14 cellular contexts compared by ENCODE assay signal in genomic region chr11:19800162-19800561, GRCh38.
DNase-seq lines count a peak whose midpoint lies in the region; ATAC-seq and TF ChIP-seq lines count a peak whose summit lies in the region.
"Had no signal": no experiment of that assay in that cellular context is flagged by ENCODE, and none has a peak within 500 bp of the region (broad histone marks: within the 10 kb centered on the region; RNA-seq: fewer than 3 reads in every experiment).

No MANE protein-coding gene starts in this region.

- no peaks in the 10 kb centered on the region for H3K79me2 ChIP-seq in OCI-LY3 (ENCODE audit: low read length)

- no peaks in the 10 kb centered on the region for H3K4me1 Mint-ChIP-seq in activated CD8-positive, alpha-beta T cell treated with anti-CD3 and anti-CD28 coated beads for 36 hours (ENCODE audit: low read depth)
- no peaks in the 10 kb centered on the region for H3K4me1 Mint-ChIP-seq in activated CD8-positive, alpha-beta T cell treated with anti-CD3 and anti-CD28 coated beads, Interleukin-2, amount 10 ng/mL, durations not matched to agents 7 days and 5 days (ENCODE audit: low read depth)
- H3K4me1 Mint-ChIP-seq in endothelial cell (ENCODE audit: unreplicated experiment) (no peaks in the 10 kb centered on the region), progenitor cell of endocrine pancreas (ENCODE audit: low read depth) (peaks cover 50% of the 10 kb centered on the region)

- H3K4me1 ChIP-seq in OCI-LY3 (ENCODE audit: low read length): no peaks in the 10 kb centered on the region

- intact Hi-C loops in activated CD8-positive, alpha-beta T cell treated with anti-CD3 and anti-CD28 coated beads for 36 hours (cut with micrococcal nuclease): loop anchor here (10.0 kb wide), 1 partner anchor 245 kb away; no protein-coding TSS in a partner anchor

- no peak overlapping the region for H3K4me2 ChIP-seq in OCI-LY3 (ENCODE audit: low read length)

- no peak overlapping the region for H2AFZ ChIP-seq in OCI-LY3 (ENCODE audit: low read depth, low read length)

- no peak overlapping the region for H3K27ac Mint-ChIP-seq in activated CD8-positive, alpha-beta T cell treated with anti-CD3 and anti-CD28 coated beads for 36 hours
- no peak overlapping the region for H3K27ac Mint-ChIP-seq in activated CD8-positive, alpha-beta T cell treated with anti-CD3 and anti-CD28 coated beads, Interleukin-2, amount 10 ng/mL, durations not matched to agents 7 days and 5 days
- H3K27ac Mint-ChIP-seq in endothelial cell (ENCODE audit: unreplicated experiment): no peak overlapping the region
- no peak overlapping the region for H3K27ac Mint-ChIP-seq in progenitor cell of endocrine pancreas
- H3K27ac Mint-ChIP-seq: activated naive CD4-positive, alpha-beta T cell treated with anti-CD3 and anti-CD28 coated beads, Interleukin-2, amount 50 U/mL, for 72 hours had no signal

- H3K4me3 Mint-ChIP-seq in activated CD8-positive, alpha-beta T cell treated with anti-CD3 and anti-CD28 coated beads for 36 hours: no peak overlapping the region
- no peak overlapping the region for H3K4me3 Mint-ChIP-seq in activated CD8-positive, alpha-beta T cell treated with anti-CD3 and anti-CD28 coated beads, Interleukin-2, amount 10 ng/mL, durations not matched to agents 7 days and 5 days
- H3K4me3 Mint-ChIP-seq in endothelial cell (ENCODE audit: unreplicated experiment) (no peak overlapping the region), progenitor cell of endocrine pancreas (ENCODE audit: low read depth) (no peak overlapping the region)

- no peaks in the 10 kb centered on the region for H3K9me3 Mint-ChIP-seq in activated CD8-positive, alpha-beta T cell treated with anti-CD3 and anti-CD28 coated beads for 36 hours
- no peaks in the 10 kb centered on the region for H3K9me3 Mint-ChIP-seq in activated CD8-positive, alpha-beta T cell treated with anti-CD3 and anti-CD28 coated beads, Interleukin-2, amount 10 ng/mL, durations not matched to agents 7 days and 5 days (ENCODE audit: insufficient read depth)
- H3K9me3 Mint-ChIP-seq in endothelial cell (ENCODE audit: unreplicated experiment): no peaks in the 10 kb centered on the region
- no peaks in the 10 kb centered on the region for H3K9me3 Mint-ChIP-seq in progenitor cell of endocrine pancreas (ENCODE audit: low read depth)
- H3K9me3 Mint-ChIP-seq: activated naive CD4-positive, alpha-beta T cell treated with anti-CD3 and anti-CD28 coated beads, Interleukin-2, amount 50 U/mL, for 72 hours had no signal

- H3K27ac ChIP-seq in OCI-LY3 (ENCODE audit: low read length): no peak overlapping the region
- H3K27ac ChIP-seq: psoas muscle, suprapubic skin had no signal

- ATAC-seq in activated CD8-positive, alpha-beta T cell treated with anti-CD3 and anti-CD28 coated beads for 36 hours: no peak
- ATAC-seq in activated CD8-positive, alpha-beta T cell treated with anti-CD3 and anti-CD28 coated beads, Interleukin-2, amount 10 ng/mL, durations not matched to agents 7 days and 5 days: no peak
- ATAC-seq in GM18511 (IDR thresholded peaks at IDR 0.05; ENCODE audit: unreplicated experiment): no peak
- ATAC-seq: activated naive CD4-positive, alpha-beta T cell treated with anti-CD3 and anti-CD28 coated beads, Interleukin-2, amount 50 U/mL, for 72 hours; psoas muscle had no signal

- no peaks in the 10 kb centered on the region for H3K27me3 Mint-ChIP-seq in activated CD8-positive, alpha-beta T cell treated with anti-CD3 and anti-CD28 coated beads for 36 hours
- H3K27me3 Mint-ChIP-seq in activated CD8-positive, alpha-beta T cell treated with anti-CD3 and anti-CD28 coated beads, Interleukin-2, amount 10 ng/mL, durations not matched to agents 7 days and 5 days (ENCODE audit: low read depth): peaks cover 8% of the 10 kb centered on the region
- H3K27me3 Mint-ChIP-seq in endothelial cell (ENCODE audit: unreplicated experiment): peaks cover 5% of the 10 kb centered on the region
- no peaks in the 10 kb centered on the region for H3K27me3 Mint-ChIP-seq in progenitor cell of endocrine pancreas

- H3K27me3 ChIP-seq in OCI-LY3 (ENCODE audit: low read depth, low read length): peaks cover 23% of the 10 kb centered on the region
- H3K27me3 ChIP-seq: suprapubic skin had no signal

- no peak overlapping the region for H3K4me3 ChIP-seq in OCI-LY3 (ENCODE audit: low read length)
- H3K4me3 ChIP-seq: psoas muscle, suprapubic skin had no signal

- no peak overlapping the region for H3K9ac ChIP-seq in OCI-LY3 (ENCODE audit: low read length)

- POLR2A ChIA-PET in activated CD8-positive, alpha-beta T cell treated with anti-CD3 and anti-CD28 coated beads for 36 hours (lab: Charles Lee): no interaction called here
- POLR2A ChIA-PET in activated CD8-positive, alpha-beta T cell treated with anti-CD3 and anti-CD28 coated beads, Interleukin-2, amount 10 ng/mL, durations not matched to agents 7 days and 5 days (lab: Charles Lee): no interaction called here

- DNase-seq in activated CD8-positive, alpha-beta T cell treated with anti-CD3 and anti-CD28 coated beads for 36 hours: peak; percentile 3
- no peak for DNase-seq in activated CD8-positive, alpha-beta T cell treated with anti-CD3 and anti-CD28 coated beads, Interleukin-2, amount 10 ng/mL, durations not matched to agents 7 days and 5 days
- DNase-seq in endothelial cell (ENCODE audit: low spot score) (peak; percentile 18), progenitor cell of endocrine pancreas (ENCODE audit: low spot score, unreplicated experiment) (no peak), cerebellar nuclear complex (lab: John Stamatoyannopoulos, UW) (no peak)
- DNase-seq in stimulated activated CD4-positive, alpha-beta T cell treated with anti-CD3 and anti-CD28 coated beads, Interleukin-4, amount 100 ng/mL, for 1 hour: no peak
- DNase-seq: activated CD8-positive, alpha-beta memory T cell treated with anti-CD3 and anti-CD28 coated beads for 24 hours; hippocampal formation; NCI-H1694 treated with DMSO at 0.1 percent for 48 hours; psoas muscle had no signal

- CTCF ChIA-PET in activated CD8-positive, alpha-beta T cell treated with anti-CD3 and anti-CD28 coated beads for 36 hours (lab: Charles Lee): interaction anchor here (1.0 kb wide), 1 partner anchor 236 kb away, joined by 5 read pairs; no protein-coding TSS in a partner anchor
- CTCF ChIA-PET in activated CD8-positive, alpha-beta T cell treated with anti-CD3 and anti-CD28 coated beads, Interleukin-2, amount 10 ng/mL, durations not matched to agents 7 days and 5 days (lab: Charles Lee): interaction anchor here (0.8 kb wide), 1 partner anchor 241 kb away, joined by 3 read pairs; no protein-coding TSS in a partner anchor

- no peaks in the 10 kb centered on the region for H3K36me3 ChIP-seq in OCI-LY3 (replicated peaks; ENCODE audit: low read depth, low read length)
- H3K36me3 ChIP-seq: suprapubic skin had no signal

- no peaks in the 10 kb centered on the region for H3K9me3 ChIP-seq in OCI-LY3 (ENCODE audit: insufficient read depth, low read length)
- H3K9me3 ChIP-seq: psoas muscle, suprapubic skin had no signal

- TF ChIP-seq CTCF in activated CD8-positive, alpha-beta T cell treated with anti-CD3 and anti-CD28 coated beads for 36 hours (IDR thresholded peaks at IDR 0.05): no peak
- peak; percentile 41; the same call in 1 of the 2 replicates for TF ChIP-seq CTCF in OCI-LY3 (IDR thresholded peaks at IDR 0.05; ENCODE audit: low read depth, low read length)
- TF ChIP-seq CTCF in endothelial cell (IDR thresholded peaks at IDR 0.05; ENCODE audit: unreplicated experiment): no peak
- TF ChIP-seq CTCF in progenitor cell of endocrine pancreas (IDR thresholded peaks at IDR 0.05; ENCODE audit: unreplicated experiment): peak; percentile 34

- H4K20me1 ChIP-seq in OCI-LY3 (ENCODE audit: insufficient read depth, low read length): no peaks in the 10 kb centered on the region

- H3K36me3 Mint-ChIP-seq in activated CD8-positive, alpha-beta T cell treated with anti-CD3 and anti-CD28 coated beads for 36 hours (ENCODE audit: low read depth): no peaks in the 10 kb centered on the region
- no peaks in the 10 kb centered on the region for H3K36me3 Mint-ChIP-seq in activated CD8-positive, alpha-beta T cell treated with anti-CD3 and anti-CD28 coated beads, Interleukin-2, amount 10 ng/mL, durations not matched to agents 7 days and 5 days (ENCODE audit: low read depth)
- H3K36me3 Mint-ChIP-seq in endothelial cell (ENCODE audit: low read depth, unreplicated experiment) (no peaks in the 10 kb centered on the region), progenitor cell of endocrine pancreas (ENCODE audit: insufficient read depth) (no peaks in the 10 kb centered on the region)
- H3K36me3 Mint-ChIP-seq: activated naive CD4-positive, alpha-beta T cell treated with anti-CD3 and anti-CD28 coated beads, Interleukin-2, amount 50 U/mL, for 72 hours had no signal

Comparison
In these comparisons a context has a peak if more than half of its experiments do, and no peak if none do; other contexts are left out.
1. DNase-seq: peak in activated CD8-positive, alpha-beta T cell treated with anti-CD3 and anti-CD28 coated beads for 36 hours (single experiment) and endothelial cell (single experiment); none in activated CD8-positive, alpha-beta T cell treated with anti-CD3 and anti-CD28 coated beads, Interleukin-2, amount 10 ng/mL, durations not matched to agents 7 days and 5 days (single experiment), progenitor cell of endocrine pancreas (single experiment), cerebellar nuclear complex (0 of 2) and stimulated activated CD4-positive, alpha-beta T cell treated with anti-CD3 and anti-CD28 coated beads, Interleukin-4, amount 100 ng/mL, for 1 hour (single experiment).
2. CTCF ChIP-seq: peak in OCI-LY3 (single experiment) and progenitor cell of endocrine pancreas (single experiment); none in activated CD8-positive, alpha-beta T cell treated with anti-CD3 and anti-CD28 coated beads for 36 hours (single experiment) and endothelial cell (single experiment).